ENCODE assay signal across 10 cellular contexts in the genomic region with DNA sequence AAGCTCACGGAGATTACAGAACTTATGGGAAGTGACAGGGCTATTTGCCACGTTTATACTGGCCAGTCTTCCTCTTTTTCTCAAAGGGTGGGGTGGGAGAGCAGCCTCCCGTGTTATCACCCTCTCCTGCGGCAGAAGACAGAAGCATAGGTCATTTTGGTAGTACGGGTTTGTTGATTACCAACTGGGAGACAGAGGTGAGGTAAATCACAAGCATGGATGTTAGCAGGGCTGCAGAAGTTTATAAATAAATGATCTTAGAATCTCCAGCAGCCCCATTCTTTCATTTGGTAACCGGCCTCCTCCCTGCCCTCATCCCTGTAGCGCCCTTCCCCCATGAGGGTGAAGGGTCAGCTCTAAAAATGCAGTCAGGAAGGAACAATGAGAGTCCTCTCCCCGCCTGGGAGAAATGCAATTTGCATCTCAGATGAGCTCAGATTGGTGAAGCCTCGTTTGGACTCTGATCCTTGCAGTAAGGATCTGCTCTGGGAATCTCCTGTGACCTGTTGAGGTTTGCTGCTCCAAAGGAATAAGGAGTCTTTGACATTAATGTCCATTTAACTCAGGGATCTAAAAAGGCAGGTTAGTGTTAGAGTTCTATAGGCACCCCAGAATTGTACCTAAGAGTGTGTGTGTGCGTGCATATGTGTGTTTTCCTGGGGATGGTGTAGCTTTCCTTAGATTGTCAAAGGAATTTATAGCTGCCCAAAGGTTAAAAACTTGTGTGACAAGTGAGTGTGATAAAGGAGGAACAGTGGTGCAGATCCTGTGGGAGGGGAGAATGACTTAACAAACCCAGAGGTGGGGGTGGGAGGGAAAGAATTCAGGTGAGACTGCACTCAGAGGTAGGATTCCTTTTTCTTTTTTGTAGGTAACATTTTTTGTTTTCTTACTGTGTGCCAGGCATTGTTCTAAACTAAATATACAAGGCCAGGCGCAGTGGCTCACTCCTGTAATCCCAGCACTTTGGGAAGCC. TPM values are rescaled to one million over a fixed set of nuclear protein-coding genes. Genes with fewer than 3 reads are reported as not detected.
DNase-seq lines count a peak whose midpoint lies in the region; ATAC-seq and TF ChIP-seq lines count a peak whose summit lies in the region.
"Had no signal": no experiment of that assay in that cellular context is flagged by ENCODE, and none has a peak within 500 bp of the region (broad histone marks: within the 10 kb centered on the region; RNA-seq: fewer than 3 reads in every experiment).

No MANE protein-coding gene starts in this region.

- TF ChIP-seq CTCF in Caco-2 (IDR thresholded peaks at IDR 0.05; ENCODE audit: insufficient read depth in 1 of 2, low read depth in 1 of 2, low read length in 1 of 2, severe bottlenecking in 1 of 2, unreplicated experiment in 1 of 2), result no peak
- TF ChIP-seq CTCF in fibroblast of pulmonary artery (IDR thresholded peaks at IDR 0.05; ENCODE audit: low read length, missing control alignments), result no peak
- TF ChIP-seq CTCF in nephron progenitor cell (IDR thresholded peaks at IDR 0.05), result no peak

- H3K27me3 ChIP-seq in Caco-2 (replicated peaks; ENCODE audit: control insufficient read depth, insufficient read depth, low read length) (no peaks in the 10 kb centered on the region), NT2/D1 (ENCODE audit: insufficient read depth, insufficient read length) (no peaks in the 10 kb centered on the region)

- peaks cover 26% of the 10 kb centered on the region for H3K4me1 ChIP-seq in Caco-2
- H3K4me1 ChIP-seq in NT2/D1 (ENCODE audit: insufficient read depth, insufficient read length), result peaks cover 18% of the 10 kb centered on the region

- no peaks in the 10 kb centered on the region for H3K9me3 Mint-ChIP-seq in Caco-2 (ENCODE audit: unreplicated experiment)
- no peaks in the 10 kb centered on the region for H3K9me3 Mint-ChIP-seq in nephron progenitor cell
- H3K9me3 Mint-ChIP-seq: stimulated activated memory B cell treated with anti-CD40 and anti-IgM and Interleukin-4, amounts not matched to agents 10 μg/mL and 1 μg/mL and 100 μg/mL, for 72 hours; T-cell had no signal

- peak overlapping the region; percentile 76 for H3K9ac ChIP-seq in NT2/D1 (ENCODE audit: insufficient read length, low read depth)

- H3K4me3 Mint-ChIP-seq in Caco-2 (ENCODE audit: unreplicated experiment), result peak overlapping the region; percentile 70
- peak overlapping the region; percentile 74 for H3K4me3 Mint-ChIP-seq in nephron progenitor cell
- H3K4me3 Mint-ChIP-seq: stimulated activated memory B cell treated with anti-CD40 and anti-IgM and Interleukin-4, amounts not matched to agents 10 μg/mL and 1 μg/mL and 100 μg/mL, for 72 hours; T-cell had no signal

- TSS peak; percentile 86 for BruUV-seq in Caco-2 (replicated peaks; lab: Mats Ljungman, UMichigan)

- H3K36me3 Mint-ChIP-seq in Caco-2 (ENCODE audit: insufficient read depth, unreplicated experiment) (peaks cover 40% of the 10 kb centered on the region), nephron progenitor cell (ENCODE audit: low read depth) (no peaks in the 10 kb centered on the region)
- H3K36me3 Mint-ChIP-seq: stimulated activated memory B cell treated with anti-CD40 and anti-IgM and Interleukin-4, amounts not matched to agents 10 μg/mL and 1 μg/mL and 100 μg/mL, for 72 hours; T-cell had no signal

- peak; percentile 95 to 97 for DNase-seq in Caco-2
- DNase-seq in NT2/D1 (ENCODE audit: low read depth, low spot score), result peak; percentile 100
- DNase-seq in fibroblast of pulmonary artery (ENCODE audit: low read depth), result peak; percentile 31
- DNase-seq in nephron progenitor cell, result peak; percentile 50
- DNase-seq in GM03348 (ENCODE audit: low spot score), result no peak
- DNase-seq in activated CD8-positive, alpha-beta memory T cell treated with anti-CD3 and anti-CD28 coated beads, Interleukin-2, amount 50 U/mL, for 4 hours, result no peak
- DNase-seq: T-cell had no signal

- ATAC-seq in HG03135 (IDR thresholded peaks at IDR 0.05; ENCODE audit: unreplicated experiment) (no peak), HG03378 (IDR thresholded peaks at IDR 0.05; ENCODE audit: unreplicated experiment) (no peak)
- ATAC-seq: stimulated activated memory B cell treated with anti-CD40 and anti-IgM and Interleukin-4, amounts not matched to agents 10 μg/mL and 1 μg/mL and 100 μg/mL, for 72 hours; T-cell had no signal

- H3K4me3 ChIP-seq in Caco-2 (ENCODE audit: low read depth, low read length), result peak overlapping the region; percentile 27
- peak overlapping the region; percentile 37 for H3K4me3 ChIP-seq in NT2/D1 (ENCODE audit: insufficient read length, low read depth)
- H3K4me3 ChIP-seq in fibroblast of pulmonary artery (replicated peaks; ENCODE audit: low read depth, low read length), result no peak overlapping the region

- CTCF ChIA-PET in Caco-2 (lab: Charles Lee), result interaction anchor here (0.6 to 2.0 kb wide), 11 partner anchors 9 to 289 kb away, joined by 3 to 12 read pairs (median 4); a partner anchor contains a TSS

- H3K4me1 Mint-ChIP-seq in Caco-2 (ENCODE audit: low read depth, unreplicated experiment) (peaks cover 39% of the 10 kb centered on the region), nephron progenitor cell (peaks cover 53% of the 10 kb centered on the region)
- H3K4me1 Mint-ChIP-seq: T-cell had no signal

- no peaks in the 10 kb centered on the region for H3K27me3 Mint-ChIP-seq in Caco-2 (ENCODE audit: insufficient read depth, unreplicated experiment)
- H3K27me3 Mint-ChIP-seq in nephron progenitor cell (ENCODE audit: low read depth, poor library complexity), result peaks cover 6% of the 10 kb centered on the region
- H3K27me3 Mint-ChIP-seq: stimulated activated memory B cell treated with anti-CD40 and anti-IgM and Interleukin-4, amounts not matched to agents 10 μg/mL and 1 μg/mL and 100 μg/mL, for 72 hours had no signal

- H3K27ac Mint-ChIP-seq in Caco-2 (ENCODE audit: unreplicated experiment) (peak overlapping the region; percentile 100), nephron progenitor cell (peak overlapping the region; percentile 100)
- H3K27ac Mint-ChIP-seq: stimulated activated memory B cell treated with anti-CD40 and anti-IgM and Interleukin-4, amounts not matched to agents 10 μg/mL and 1 μg/mL and 100 μg/mL, for 72 hours; T-cell had no signal

- POLR2A ChIA-PET in Caco-2 (lab: Charles Lee), result interaction anchor here (0.5 to 4.1 kb wide), 16 partner anchors 8 to 288 kb away, joined by 3 to 145 read pairs (median 5); a partner anchor contains a TSS

- intact Hi-C loops in Caco-2 (cut with micrococcal nuclease; ENCODE audit: unreplicated experiment), result loop anchor here (1.0 to 5.0 kb wide), 7 partner anchors 15 to 1521 kb away; a partner anchor contains a TSS

- H3K36me3 ChIP-seq in Caco-2 (ENCODE audit: control insufficient read depth, insufficient read depth, low read length) (no peaks in the 10 kb centered on the region), NT2/D1 (ENCODE audit: insufficient read depth, insufficient read length, low read length) (no peaks in the 10 kb centered on the region)

- no peaks in the 10 kb centered on the region for H3K9me3 ChIP-seq in Caco-2
- no peaks in the 10 kb centered on the region for H3K9me3 ChIP-seq in NT2/D1 (ENCODE audit: insufficient read depth, low read length)

RNA-seq across cellular contexts. Expression of a gene that starts 45.0 kb away (rescaled TPM):
- total RNA-seq in Caco-2 (2022), result 286 and 319 TPM in 2 replicates

Comparison
In these comparisons a context has a peak if more than half of its experiments do, and no peak if none do; other contexts are left out.
1. DNase-seq: peak in Caco-2 (2 of 2), NT2/D1 (single experiment), fibroblast of pulmonary artery (single experiment) and nephron progenitor cell (single experiment); none in GM03348 (single experiment) and activated CD8-positive, alpha-beta memory T cell treated with anti-CD3 and anti-CD28 coated beads, Interleukin-2, amount 50 U/mL, for 4 hours (single experiment).